In genomic region chr16:78503501-78504110, GRCh38 we compare ENCODE assay signal across 8 cellular contexts.
DNase-seq lines count a peak whose midpoint lies in the region; ATAC-seq and TF ChIP-seq lines count a peak whose summit lies in the region.

No MANE protein-coding gene starts in this region.

- DNase-seq in DMS153 treated with DMSO at 0.1 percent for 48 hours (lab: John Stamatoyannopoulos, UW; ENCODE audit: unreplicated experiment): peak; percentile 52
- no peak for DNase-seq in HFF-Myc (ENCODE audit: extremely low read depth, low read depth)
- no peak for DNase-seq in RWPE2 (ENCODE audit: low spot score)
- DNase-seq in kidney epithelial cell (ENCODE audit: low read depth): no peak
- DNase-seq in stimulated activated CD8-positive, alpha-beta memory T cell treated with anti-CD3 and anti-CD28 coated beads, Interleukin-4, amount 100 ng/mL, for 48 hours: peak; percentile 55

- peak overlapping the region in 3 of 5 experiments; percentile 36 to 70 (median 67) for H3K27ac Mint-ChIP-seq in brain

- H3K4me1 Mint-ChIP-seq in brain: peaks cover 52% of the 10 kb centered on the region

- TF ChIP-seq CTCF in HFF-Myc (IDR thresholded peaks at IDR 0.05; ENCODE audit: low read depth, low read length, missing control alignments): peak; percentile 39
- peak; percentile 74 for TF ChIP-seq CTCF in RWPE2 (IDR thresholded peaks at IDR 0.05; ENCODE audit: poor library complexity, severe bottlenecking)
- peak; percentile 85 to 86 for TF ChIP-seq CTCF in brain (conservative IDR thresholded peaks at IDR 0.05)
- peak; percentile 54 for TF ChIP-seq CTCF in kidney epithelial cell (IDR thresholded peaks at IDR 0.05; ENCODE audit: insufficient read depth, low read length, poor library complexity, severe bottlenecking)

- H3K36me3 ChIP-seq in RWPE2 (ENCODE audit: low read depth): no peaks in the 10 kb centered on the region
- no peaks in the 10 kb centered on the region for H3K36me3 ChIP-seq in kidney epithelial cell (ENCODE audit: control insufficient read depth, insufficient read depth, low read length)

- H3K27ac ChIP-seq in RWPE2 (ENCODE audit: poor library complexity, severe bottlenecking): no peak overlapping the region

- no peaks in the 10 kb centered on the region for H3K4me1 ChIP-seq in RWPE2 (ENCODE audit: insufficient read depth, poor library complexity, severe bottlenecking)

- no peaks in the 10 kb centered on the region for H3K36me3 Mint-ChIP-seq in brain

- H3K27me3 ChIP-seq in RWPE2 (ENCODE audit: insufficient read depth, poor library complexity, severe bottlenecking) (no peaks in the 10 kb centered on the region), kidney epithelial cell (ENCODE audit: control insufficient read depth, insufficient read depth, low read length) (no peaks in the 10 kb centered on the region)

- no peaks in the 10 kb centered on the region for H3K9me3 ChIP-seq in RWPE2 (ENCODE audit: severe bottlenecking)

- H3K27me3 Mint-ChIP-seq in brain: peaks cover 4% of the 10 kb centered on the region

- H3K4me3 ChIP-seq in HFF-Myc (replicated peaks; ENCODE audit: low read depth, low read length) (no peak overlapping the region), RWPE2 (ENCODE audit: severe bottlenecking) (no peak overlapping the region), kidney epithelial cell (ENCODE audit: low read depth, low read length) (no peak overlapping the region)

- peaks cover 0 to 4% (median 0%) of the 10 kb centered on the region in 5 experiments for H3K9me3 Mint-ChIP-seq in brain

- no peak for ATAC-seq in RWPE2 (ENCODE audit: low read depth)
- no peak for ATAC-seq in GM21367 (IDR thresholded peaks at IDR 0.05; ENCODE audit: unreplicated experiment)
- no peak for ATAC-seq in HG03432 (IDR thresholded peaks at IDR 0.05; ENCODE audit: unreplicated experiment)

- no peak overlapping the region for H3K4me3 Mint-ChIP-seq in brain

Comparison
In these comparisons a context has a peak if more than half of its experiments do, and no peak if none do; other contexts are left out.
1. DNase-seq: peak in DMS153 treated with DMSO at 0.1 percent for 48 hours (single experiment) and stimulated activated CD8-positive, alpha-beta memory T cell treated with anti-CD3 and anti-CD28 coated beads, Interleukin-4, amount 100 ng/mL, for 48 hours (single experiment); none in HFF-Myc (single experiment), RWPE2 (single experiment) and kidney epithelial cell (single experiment).
2. Peak in every context shown above with its lines, with median percentiles within 50 percentile points of each other: CTCF ChIP-seq.